Comparison of ENCODE assay signal across 8 cellular contexts in genomic region chr5:77086611-77087483, GRCh38. TPM values are rescaled to one million over a fixed set of nuclear protein-coding genes. Genes with fewer than 3 reads are reported as not detected.
A peak's percentile ranks its signal among the peaks of the same experiment; 100 is the strongest.
DNase-seq lines count a peak whose midpoint lies in the region; ATAC-seq and TF ChIP-seq lines count a peak whose summit lies in the region.

TSS of gene ZBED3 (minus strand) at chr5:77087285. CDS start at chr5:77077878, 9,407 bp downstream.

- no peaks in the 10 kb centered on the region for H3K9me2 ChIP-seq in neural cell (ENCODE audit: insufficient read depth, low read length)

- H2AFZ ChIP-seq in neural cell (ENCODE audit: low read depth, low read length) = peak within 1 kb of the TSS; percentile 35

- H3K27ac ChIP-seq in RWPE2 (ENCODE audit: poor library complexity, severe bottlenecking) (peak within 1 kb of the TSS; percentile 49), neural cell (ENCODE audit: low read length) (peak within 1 kb of the TSS; percentile 88), suprapubic skin (peak within 1 kb of the TSS; percentile 91)

- no peaks in the 10 kb centered on the region for H4K20me1 ChIP-seq in neural cell (ENCODE audit: insufficient read depth)

- H3K9ac ChIP-seq in neural cell (ENCODE audit: low read length) = peak within 1 kb of the TSS; percentile 89

- H3K4me3 ChIP-seq in RWPE2 (ENCODE audit: severe bottlenecking) = peak within 1 kb of the TSS; percentile 68
- peak within 1 kb of the TSS; percentile 68 to 87 for H3K4me3 ChIP-seq in foreskin fibroblast (ENCODE audit: low read depth in 1 of 2, low read length in 2 of 2)
- peak within 1 kb of the TSS; percentile 88 for H3K4me3 ChIP-seq in neural cell (ENCODE audit: low read length)
- peak within 1 kb of the TSS; percentile 70 for H3K4me3 ChIP-seq in suprapubic skin

- no peaks in the 10 kb centered on the region for H3K36me3 ChIP-seq in RWPE2 (ENCODE audit: low read depth)
- H3K36me3 ChIP-seq in neural cell (ENCODE audit: insufficient read depth, low read length) = peaks cover 6% of the 10 kb centered on the region
- H3K36me3 ChIP-seq in suprapubic skin = no peaks in the 10 kb centered on the region

- no peaks in the 10 kb centered on the region for H3K9me3 ChIP-seq in RWPE2 (ENCODE audit: severe bottlenecking)
- H3K9me3 ChIP-seq in neural cell (ENCODE audit: low read length) = peaks cover 6% of the 10 kb centered on the region
- H3K9me3 ChIP-seq in suprapubic skin = no peaks in the 10 kb centered on the region

- WGBS in suprapubic skin = 0% methylated on average over 13 of the region's 64 CpGs

- ATAC-seq in GM21528 (IDR thresholded peaks at IDR 0.05; ENCODE audit: low FRiP score, unreplicated experiment) = peak; percentile 73
- ATAC-seq in RWPE2 (ENCODE audit: low read depth) = peak; percentile 91

- H3K4me1 ChIP-seq in RWPE2 (ENCODE audit: insufficient read depth, poor library complexity, severe bottlenecking) (peaks cover 3% of the 10 kb centered on the region), suprapubic skin (peaks cover 15% of the 10 kb centered on the region)

- peak in 1 of 2 donors; percentile 11 for TF ChIP-seq POLR2A in suprapubic skin (IDR thresholded peaks at IDR 0.05)

- H3K27me3 ChIP-seq in RWPE2 (ENCODE audit: insufficient read depth, poor library complexity, severe bottlenecking) (no peaks in the 10 kb centered on the region), neural cell (ENCODE audit: insufficient read depth, low read depth, low read length) (no peaks in the 10 kb centered on the region), suprapubic skin (no peaks in the 10 kb centered on the region)

- H3K4me2 ChIP-seq in neural cell (ENCODE audit: low read length) = peak within 1 kb of the TSS; percentile 86

- peak; percentile 70 for TF ChIP-seq CTCF in RWPE2 (IDR thresholded peaks at IDR 0.05; ENCODE audit: poor library complexity, severe bottlenecking)
- TF ChIP-seq CTCF in foreskin fibroblast (IDR thresholded peaks at IDR 0.05; ENCODE audit: low read depth, low read length) = no peak
- peak; percentile 55 for TF ChIP-seq CTCF in neural cell (IDR thresholded peaks at IDR 0.05; ENCODE audit: poor library complexity, severe bottlenecking)
- no peak for TF ChIP-seq CTCF in suprapubic skin (IDR thresholded peaks at IDR 0.05)

- peak; percentile 30 for TF ChIP-seq EP300 in neural cell (conservative IDR thresholded peaks at IDR 0.05; ENCODE audit: poor library complexity, severe bottlenecking)
- no peak for TF ChIP-seq EP300 in suprapubic skin (IDR thresholded peaks at IDR 0.05)

- no peak for TF ChIP-seq RAD21 in neural cell (conservative IDR thresholded peaks at IDR 0.05)

- H3F3A ChIP-seq in neural cell (ENCODE audit: insufficient read depth, low read length, poor library complexity, severe bottlenecking) = no peaks in the 10 kb centered on the region

- DNase-seq in DMS 273 treated with DMSO at 0.1 percent for 48 hours (lab: John Stamatoyannopoulos, UW) (peak; percentile 72), Kasumi-1 (lab: John Stamatoyannopoulos, UW) (peak; percentile 68 to 80), RWPE2 (ENCODE audit: low spot score) (peak; percentile 73), foreskin fibroblast (peak; percentile 80 to 91), suprapubic skin (ENCODE audit: low spot score in 2 of 2) (peak; percentile 83 to 89)
- peak in 3 of 4 experiments; percentile 4 to 24 (median 21) for DNase-seq in activated naive CD4-positive, alpha-beta T cell (lab: John Stamatoyannopoulos, UW)

- peaks cover 12% of the 10 kb centered on the region for H3K79me2 ChIP-seq in neural cell (replicated peaks; ENCODE audit: insufficient read depth, low read length)

TF ChIP-seq in neural cell, 6 proteins besides CTCF, POLR2A, EP300 and RAD21:
- TF ChIP-seq REST (IDR thresholded peaks at IDR 0.05; ENCODE audit: borderline replicate concordance) = peak; percentile 59
- peak; percentile 70 for TF ChIP-seq TAF1 (IDR thresholded peaks at IDR 0.05; ENCODE audit: low read depth)
- TF ChIP-seq POLR2AphosphoS5 (IDR thresholded peaks at IDR 0.05) = peak; percentile 71
- TF ChIP-seq MXI1 (conservative IDR thresholded peaks at IDR 0.05; ENCODE audit: poor library complexity, severe bottlenecking) = peak; percentile 64
- TF ChIP-seq SMC3 (conservative IDR thresholded peaks at IDR 0.05; ENCODE audit: poor library complexity) = no peak
- no peak for TF ChIP-seq EZH2 (IDR thresholded peaks at IDR 0.05; ENCODE audit: borderline replicate concordance, insufficient read depth, low read length, poor library complexity, severe bottlenecking)

RNA-seq across cellular contexts. Expression of gene ZBED3, which starts in this region (rescaled TPM):
- polyA plus RNA-seq in neural cell = 0.56 and 5.0 TPM in 2 replicates
- polyA minus RNA-seq in neural cell = 4.6 and 7.8 TPM in 2 replicates
- 1 to 10 TPM in 3 of 4 donors, under 1 TPM in 1; 0.83 to 3.7 (median 2.8) TPM for total RNA-seq in suprapubic skin

Comparison
In these comparisons a context has a peak if more than half of its experiments do, and no peak if none do; other contexts are left out.
1. Peak in every context shown above with its lines: DNase-seq, ATAC-seq, H3K4me3 ChIP-seq and H3K27ac ChIP-seq.
2. DNase-seq: peak in every context shown above with its lines; median percentile 86 in suprapubic skin; 86 in foreskin fibroblast; 74 in Kasumi-1; 73 in RWPE2; 72 in DMS 273 treated with DMSO at 0.1 percent for 48 hours; 21 in activated naive CD4-positive, alpha-beta T cell.
3. CTCF ChIP-seq: peak in RWPE2 (single experiment) and neural cell (single experiment); none in foreskin fibroblast (single experiment) and suprapubic skin (0 of 2).